ENCODE assay signal across 24 cellular contexts in the genomic region with DNA sequence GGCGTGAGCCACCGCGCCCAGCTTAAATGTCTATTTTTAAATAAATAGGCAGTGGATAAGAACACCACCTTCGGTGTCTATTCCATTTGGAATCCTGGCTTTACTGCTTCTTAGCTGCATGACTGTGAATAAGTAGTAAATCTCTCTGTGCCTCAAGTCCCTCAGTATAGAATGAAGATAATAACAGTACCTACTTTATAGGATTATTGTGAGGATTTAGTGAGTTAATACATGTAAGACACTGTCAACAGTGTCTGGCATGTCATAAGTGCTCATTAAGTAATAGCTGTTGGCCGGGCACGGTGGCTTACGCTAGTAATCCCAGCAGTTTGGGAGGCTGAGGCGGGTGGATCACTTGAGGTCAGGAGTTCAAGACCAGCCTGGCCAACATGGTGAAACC. TPM values are rescaled to one million over a fixed set of nuclear protein-coding genes. Genes with fewer than 3 reads are reported as not detected.
DNase-seq lines count a peak whose midpoint lies in the region; ATAC-seq, FAIRE-seq and TF ChIP-seq lines count a peak whose summit lies in the region.
"Had no signal": no experiment of that assay in that cellular context is flagged by ENCODE, and none has a peak within 500 bp of the region (broad histone marks: within the 10 kb centered on the region; RNA-seq: fewer than 3 reads in every experiment).

No MANE protein-coding gene starts in this region.

- ATAC-seq in psoas muscle (peak in 2 of 4 donors; percentile 20 to 31), HG02852 (IDR thresholded peaks at IDR 0.05; ENCODE audit: unreplicated experiment) (no peak)
- ATAC-seq: GM23338 had no signal

- H3F3A ChIP-seq in Loucy (ENCODE audit: low read depth), result no peaks in the 10 kb centered on the region

- no peak overlapping the region for H3K4me3 ChIP-seq in Loucy (ENCODE audit: low read length, poor library complexity, severe bottlenecking)
- no peak overlapping the region for H3K4me3 ChIP-seq in WERI-Rb-1 (ENCODE audit: low read depth, low read length)
- H3K4me3 ChIP-seq in psoas muscle, result no peak overlapping the region
- no peak overlapping the region for H3K4me3 ChIP-seq in OCI-LY7 (ENCODE audit: low read depth, low read length, poor library complexity, severe bottlenecking)
- H3K4me3 ChIP-seq: GM23338 had no signal

- CTCF ChIA-PET in OCI-LY7 (lab: Charles Lee; ENCODE audit: unreplicated experiment), result no interaction called here

- POLR2A ChIA-PET in OCI-LY7 (lab: Charles Lee), result no interaction called here

- H3K27ac ChIP-seq in WERI-Rb-1, result no peak overlapping the region
- peak overlapping the region; percentile 81 for H3K27ac ChIP-seq in psoas muscle
- no peak overlapping the region for H3K27ac ChIP-seq in OCI-LY7 (ENCODE audit: low read depth, low read length, poor library complexity, severe bottlenecking)

- no peak for DNase-seq in D721Med (ENCODE audit: insufficient read length, low spot score)
- DNase-seq in WERI-Rb-1, result peak; percentile 88
- no peak for DNase-seq in psoas muscle
- DNase-seq in Kasumi-1 (lab: John Stamatoyannopoulos, UW), result no peak
- DNase-seq in OCI-LY7 (ENCODE audit: low spot score), result no peak
- no peak for DNase-seq in mesenteric fat pad (ENCODE audit: low spot score)
- DNase-seq: ACHN; BE2C; C1 segment of cervical spinal cord; CD4-positive, CD25-positive, alpha-beta regulatory T cell; CD8-positive, alpha-beta memory T cell; COR-L47; DMS153; DMS79; GDM1; HCEC 1CT had no signal

- H3K9me2 ChIP-seq in Loucy (replicated peaks; ENCODE audit: low read depth, low read length) (no peaks in the 10 kb centered on the region), OCI-LY7 (ENCODE audit: insufficient read depth, low read length) (no peaks in the 10 kb centered on the region)

- no peak overlapping the region for H2AFZ ChIP-seq in Loucy (ENCODE audit: low read length)
- H2AFZ ChIP-seq in OCI-LY7 (ENCODE audit: low read length), result no peak overlapping the region
- H2AFZ ChIP-seq: GM23338 had no signal

- peaks cover 46% of the 10 kb centered on the region for H3K4me1 ChIP-seq in Loucy (ENCODE audit: insufficient read depth, low read length, poor library complexity, severe bottlenecking)
- H3K4me1 ChIP-seq in psoas muscle, result peaks cover 37% of the 10 kb centered on the region
- peaks cover 6% of the 10 kb centered on the region for H3K4me1 ChIP-seq in OCI-LY7 (ENCODE audit: insufficient read depth, low read length, poor library complexity, severe bottlenecking)

- intact Hi-C loops in psoas muscle (cut with DNase I), result loop anchor here in 1 of 2 donors (5.0 kb wide), 1 partner anchor 68 kb away; the partner anchor contains the start of gene MYLK2
- intact Hi-C loops in OCI-LY7 (cut with micrococcal nuclease; ENCODE audit: unreplicated experiment), result no loop called here

- no peak overlapping the region for H3K9ac ChIP-seq in Loucy (ENCODE audit: low read depth, low read length, poor library complexity, severe bottlenecking)

- peaks cover 21% of the 10 kb centered on the region for H4K20me1 ChIP-seq in Loucy (ENCODE audit: insufficient read depth, low read length, poor library complexity, severe bottlenecking)
- peaks cover 27% of the 10 kb centered on the region for H4K20me1 ChIP-seq in OCI-LY7 (ENCODE audit: insufficient read depth, low read length)

- WGBS in psoas muscle, 3 donors, result 29 to 57% (median 32%) methylated on average over 8 of the region's 8 CpGs

- H3K4me2 ChIP-seq in Loucy (ENCODE audit: low read depth, low read length, poor library complexity, severe bottlenecking), result peak overlapping the region; percentile 1
- no peak overlapping the region for H3K4me2 ChIP-seq in OCI-LY7 (ENCODE audit: low read length)
- H3K4me2 ChIP-seq: GM23338 had no signal

- H3K36me3 ChIP-seq in Loucy (ENCODE audit: insufficient read depth, low read length), result peaks cover 38% of the 10 kb centered on the region
- H3K36me3 ChIP-seq in WERI-Rb-1, result peaks cover 77% of the 10 kb centered on the region
- H3K36me3 ChIP-seq in psoas muscle (ENCODE audit: insufficient read depth in 1 of 2, low read depth in 1 of 2), result no peaks in the 10 kb centered on the region
- H3K36me3 ChIP-seq in OCI-LY7 (ENCODE audit: insufficient read depth, low read length), result peaks cover 92% of the 10 kb centered on the region

- H3K79me2 ChIP-seq in Loucy (ENCODE audit: insufficient read depth, low read length) (peaks cover 98% of the 10 kb centered on the region), OCI-LY7 (ENCODE audit: insufficient read depth, low read depth, low read length) (peaks cover 97% of the 10 kb centered on the region)

- no TSS peak for BruUV-seq in OCI-LY7 (replicated peaks; lab: Mats Ljungman, UMichigan)

- TF ChIP-seq CTCF in D721Med (IDR thresholded peaks at IDR 0.05; ENCODE audit: insufficient read depth, missing control alignments) (no peak), Loucy (conservative IDR thresholded peaks at IDR 0.05; ENCODE audit: low read length) (no peak), WERI-Rb-1 (IDR thresholded peaks at IDR 0.05; ENCODE audit: low read depth, low read length) (no peak), psoas muscle (IDR thresholded peaks at IDR 0.05) (no peak), OCI-LY7 (conservative IDR thresholded peaks at IDR 0.05; ENCODE audit: low read length) (no peak)

- H3K9me3 ChIP-seq in Loucy (ENCODE audit: insufficient read depth, low read depth, low read length) (no peaks in the 10 kb centered on the region), WERI-Rb-1 (ENCODE audit: severe bottlenecking) (no peaks in the 10 kb centered on the region), psoas muscle (no peaks in the 10 kb centered on the region), OCI-LY7 (ENCODE audit: low read length) (no peaks in the 10 kb centered on the region)
- H3K9me3 ChIP-seq: BE2C had no signal

- no peaks in the 10 kb centered on the region for H3K27me3 ChIP-seq in Loucy (ENCODE audit: insufficient read depth, low read length, poor library complexity, severe bottlenecking)
- H3K27me3 ChIP-seq in WERI-Rb-1 (ENCODE audit: insufficient read depth, low read depth, severe bottlenecking), result no peaks in the 10 kb centered on the region
- H3K27me3 ChIP-seq in psoas muscle (ENCODE audit: insufficient read depth in 3 of 3, low read length in 2 of 3), result no peaks in the 10 kb centered on the region
- H3K27me3 ChIP-seq: BE2C had no signal

- FAIRE-seq in D721Med (lab: Jason Lieb, UNC), result peak; percentile 79
- FAIRE-seq: A204.1, GM12892, GM18507, H54, HTR-8/SVneo had no signal

RNA-seq across cellular contexts. Expression of gene TPX2, which starts 10.1 kb away (rescaled TPM):
- total RNA-seq in psoas muscle, result 1 to 10 TPM in 3 of 4 donors, under 1 TPM in 1; 0.63 to 2.2 (median 1.6) TPM
- polyA plus RNA-seq in psoas muscle, result 1 to 10 TPM; 2.6 to 8.5 (median 3.4) TPM
- 121 and 134 TPM in 2 replicates for total RNA-seq in OCI-LY7 (2014; rRNA removed; shearing (Covaris generic))
- 173 and 183 TPM in 2 replicates for total RNA-seq in OCI-LY7 (2022)
- 1.1 TPM for total RNA-seq in mesenteric fat pad

RNA-seq across cellular contexts. Expression of gene BCL2L1, which starts 26.6 kb away (rescaled TPM):
- 10 to 100 TPM; 34.5 to 95.1 (median 76.3) TPM for total RNA-seq in psoas muscle
- 100 to 1,000 TPM in 1 of 3 donors, 10 to 100 TPM in 2; 42.3 to 204 (median 48.2) TPM for polyA plus RNA-seq in psoas muscle
- 83.2 and 88.8 TPM in 2 replicates for total RNA-seq in OCI-LY7 (2014; rRNA removed; shearing (Covaris generic))
- 64.2 and 71.5 TPM in 2 replicates for total RNA-seq in OCI-LY7 (2022)
- total RNA-seq in mesenteric fat pad, result 135 TPM

Comparison
In these comparisons a context has a peak if more than half of its experiments do, and no peak if none do; other contexts are left out.
1. RNA of gene TPX2, which starts 10.1 kb away (total RNA-seq): 121 to 183 TPM in OCI-LY7; 0.63 to 2.2 TPM in psoas muscle and 1.1 TPM in mesenteric fat pad (single experiment); every median in the first group is over 10 times any median in the second.